ENCODE assay signal across 24 cellular contexts in genomic region chr2:212854766-212855165, GRCh38.
"Had no signal": no experiment of that assay in that cellular context is flagged by ENCODE, and none has a peak within 500 bp of the region (broad histone marks: within the 10 kb centered on the region; RNA-seq: fewer than 3 reads in every experiment).

No MANE protein-coding gene starts in this region.

- H3K36me3 ChIP-seq: left ventricle myocardium inferior, ovary, right atrium auricular region, right lobe of liver, stomach, thyroid gland, transverse colon, upper lobe of right lung had no signal

- H3K9me3 ChIP-seq: left ventricle myocardium inferior, mucosa of descending colon, ovary, right atrium auricular region, right lobe of liver, stomach, testis, thyroid gland, transverse colon, upper lobe of right lung had no signal

- DNase-seq: hippocampal formation; kidney; left colon; left ventricle myocardium inferior; midbrain; mucosa of descending colon; naive thymus-derived CD4-positive, alpha-beta T cell; ovary; right lobe of liver; stimulated activated CD4-positive, alpha-beta T cell treated with anti-CD3 and anti-CD28 coated beads, Interleukin-12 subunit alpha, Interleukin-12 subunit beta, amount 100 ng/mL, for 4 hours; stimulated activated CD4-positive, alpha-beta T cell treated with anti-CD3 and anti-CD28 coated beads, Interleukin-15, amount 100 ng/mL, for 24 hours; stimulated activated CD4-positive, alpha-beta T cell treated with anti-CD3 and anti-CD28 coated beads, Interleukin-2, amount 100 ng/mL, for 24 hours; stimulated activated CD4-positive, alpha-beta T cell treated with anti-CD3 and anti-CD28 coated beads, Interleukin-4, amount 100 ng/mL, for 1 hour; stimulated activated naive B cell treated with anti-CD40 and anti-IgM and Interleukin-4, amounts not matched to agents 10 μg/mL and 1 μg/mL and 100 μg/mL, for 72 hours; stimulated activated naive CD8-positive, alpha-beta T cell treated with anti-CD3 and anti-CD28 coated beads, Interleukin-15, Interleukin-2, amounts not matched to agents 100 U/mL and 50 U/mL, for 24 hours; stomach; testis; thyroid gland; transverse colon; upper lobe of right lung had no signal

- H3K4me2 ChIP-seq: smooth muscle cell had no signal

- H3K27ac ChIP-seq: left ventricle myocardium inferior, ovary, right atrium auricular region, right lobe of liver, stomach, testis, thyroid gland, transverse colon, upper lobe of right lung had no signal

- H3K27me3 ChIP-seq: ovary, right atrium auricular region, right lobe of liver, stomach, testis, thyroid gland, transverse colon, upper lobe of right lung had no signal

- FAIRE-seq: kidney, urothelium cell line had no signal

- H3K4me3 ChIP-seq: left ventricle myocardium inferior, lung, mucosa of descending colon, ovary, right atrium auricular region, right lobe of liver, smooth muscle cell, stomach, testis, thyroid gland, transverse colon, upper lobe of right lung had no signal

- H3K4me1 ChIP-seq: left ventricle myocardium inferior, right atrium auricular region, right lobe of liver, stomach, testis, transverse colon, upper lobe of right lung had no signal
